ENCODE assay signal across 11 cellular contexts in genomic region chr2:28736034-28736433, GRCh38. TPM values are rescaled to one million over a fixed set of nuclear protein-coding genes. Genes with fewer than 3 reads are reported as not detected.
DNase-seq lines count a peak whose midpoint lies in the region; ATAC-seq, FAIRE-seq and TF ChIP-seq lines count a peak whose summit lies in the region.
"Had no signal": no experiment of that assay in that cellular context is flagged by ENCODE, and none has a peak within 500 bp of the region (broad histone marks: within the 10 kb centered on the region; RNA-seq: fewer than 3 reads in every experiment).

No MANE protein-coding gene starts in this region.

- dilution Hi-C loops in mammary epithelial cell (cut with HindIII; ENCODE audit: low sequenced_read_pairs): no loop called here

- intact Hi-C loops in mammary epithelial cell (cut with micrococcal nuclease): no loop called here

- peak; percentile 96 for FAIRE-seq in islet of Langerhans (lab: Jason Lieb, UNC)

- no peaks in the 10 kb centered on the region for H3K4me1 Mint-ChIP-seq in effector memory CD8-positive, alpha-beta T cell (ENCODE audit: low read depth in 2 of 2)

- H3K27me3 Mint-ChIP-seq in effector memory CD8-positive, alpha-beta T cell: peaks cover 10 to 22% of the 10 kb centered on the region in 2 donors

- no peaks in the 10 kb centered on the region for H3K9me3 Mint-ChIP-seq in effector memory CD8-positive, alpha-beta T cell

- no peaks in the 10 kb centered on the region for H3K36me3 ChIP-seq in mammary epithelial cell (ENCODE audit: insufficient read depth, low read length)
- H3K36me3 ChIP-seq: HAP-1 had no signal

- no peak for TF ChIP-seq CTCF in mammary epithelial cell (conservative IDR thresholded peaks at IDR 0.05 in 1 of 2, IDR thresholded peaks at IDR 0.05 in 1 of 2; ENCODE audit: extremely low read depth in 1 of 2, insufficient read depth in 1 of 2, low read depth in 1 of 2, low read length in 2 of 2)

- 8% methylated on average over 3 of the region's 3 CpGs for WGBS in mammary epithelial cell (ENCODE audit: low coverage, missing lambda C conversion rate)

- no peaks in the 10 kb centered on the region for H3K79me2 ChIP-seq in mammary epithelial cell (ENCODE audit: insufficient read depth, low read length)

- CTCF ChIA-PET in mammary epithelial cell (lab: Charles Lee; ENCODE audit: low non-redundant PET): no interaction called here

- H3K9me3 ChIP-seq in mammary epithelial cell (replicated peaks; ENCODE audit: insufficient read depth, low read length): peaks cover 2% of the 10 kb centered on the region

- H3K36me3 Mint-ChIP-seq in effector memory CD8-positive, alpha-beta T cell (ENCODE audit: insufficient read depth): no peaks in the 10 kb centered on the region

- DNase-seq in NCI-H1694 treated with DMSO at 0.1 percent for 48 hours (lab: John Stamatoyannopoulos, UW): peak; percentile 55
- DNase-seq in mammary epithelial cell: peak; percentile 47
- peak; percentile 40 for DNase-seq in superior temporal gyrus (ENCODE audit: extremely low spot score)
- DNase-seq in NCI-H1436 treated with DMSO at 0.1 percent for 48 hours (lab: John Stamatoyannopoulos, UW): no peak
- no peak for DNase-seq in effector memory CD8-positive, alpha-beta T cell
- DNase-seq: activated naive CD8-positive, alpha-beta T cell treated with anti-CD3 and anti-CD28 coated beads, Interleukin-2, amount 10 ng/mL, durations not matched to agents 7 days and 5 days; T-cell had no signal

- H3K4me3 ChIP-seq in mammary epithelial cell (replicated peaks in 1 of 3; ENCODE audit: insufficient read depth in 1 of 3, low read depth in 2 of 3, low read length in 3 of 3): no peak overlapping the region
- H3K4me3 ChIP-seq: HAP-1 had no signal

- H3K9ac ChIP-seq in mammary epithelial cell (ENCODE audit: insufficient read depth, low read length): no peak overlapping the region

- no peaks in the 10 kb centered on the region for H3K4me1 ChIP-seq in mammary epithelial cell (ENCODE audit: insufficient read depth, low read length)
- H3K4me1 ChIP-seq: HAP-1 had no signal

- in situ Hi-C loops in mammary epithelial cell (cut with MboI; ENCODE audit: low sequenced_read_pairs in 2 of 2): no loop called here

- H2AFZ ChIP-seq in mammary epithelial cell (ENCODE audit: low read depth, low read length): peak overlapping the region; percentile 90

- no peaks in the 10 kb centered on the region for H4K20me1 ChIP-seq in mammary epithelial cell (ENCODE audit: insufficient read depth, low read length)

- no peak overlapping the region for H3K27ac ChIP-seq in mammary epithelial cell (ENCODE audit: insufficient read depth, low read depth, low read length)

- BruUV-seq in mammary epithelial cell (replicated peaks; lab: Mats Ljungman, UMichigan): no TSS peak

- ATAC-seq in GM21447 (IDR thresholded peaks at IDR 0.05; ENCODE audit: unreplicated experiment) (no peak), GM21526 (IDR thresholded peaks at IDR 0.05; ENCODE audit: low FRiP score, unreplicated experiment) (no peak)
- ATAC-seq in effector memory CD8-positive, alpha-beta T cell (replicated peaks): no peak
- ATAC-seq: T-cell had no signal

- H3K27me3 ChIP-seq in mammary epithelial cell (ENCODE audit: insufficient read depth, low read length): no peaks in the 10 kb centered on the region

- H3K4me3 Mint-ChIP-seq in effector memory CD8-positive, alpha-beta T cell: no peak overlapping the region
- H3K4me3 Mint-ChIP-seq: activated naive CD8-positive, alpha-beta T cell treated with anti-CD3 and anti-CD28 coated beads, Interleukin-2, amount 10 ng/mL, durations not matched to agents 7 days and 5 days; T-cell had no signal

- H3K27ac Mint-ChIP-seq in effector memory CD8-positive, alpha-beta T cell: no peak overlapping the region
- H3K27ac Mint-ChIP-seq: activated naive CD8-positive, alpha-beta T cell treated with anti-CD3 and anti-CD28 coated beads, Interleukin-2, amount 10 ng/mL, durations not matched to agents 7 days and 5 days; T-cell had no signal

- H3K4me2 ChIP-seq in mammary epithelial cell (ENCODE audit: insufficient read depth, low read depth, low read length): no peak overlapping the region

RNA-seq across cellular contexts. Expression of gene PPP1CB, which starts 15.6 kb away (rescaled TPM):
- total RNA-seq in mammary epithelial cell: 100 to 1,000 TPM; 266 to 282 TPM
- polyA plus RNA-seq in mammary epithelial cell: 78.5 TPM
- polyA minus RNA-seq in mammary epithelial cell: 117 TPM

Comparison
In these comparisons a context has a peak if more than half of its experiments do, and no peak if none do; other contexts are left out.
1. DNase-seq: peak in NCI-H1694 treated with DMSO at 0.1 percent for 48 hours (single experiment), mammary epithelial cell (single experiment) and superior temporal gyrus (single experiment); none in NCI-H1436 treated with DMSO at 0.1 percent for 48 hours (single experiment) and effector memory CD8-positive, alpha-beta T cell (0 of 3).